In genomic region chr5:59204114-59204897, GRCh38 we compare ENCODE assay signal across 17 cellular contexts.
"Had no signal": no experiment of that assay in that cellular context is flagged by ENCODE, and none has a peak within 500 bp of the region (broad histone marks: within the 10 kb centered on the region; RNA-seq: fewer than 3 reads in every experiment).

No MANE protein-coding gene starts in this region.

- H2AFZ ChIP-seq: parathyroid adenoma had no signal

- FAIRE-seq: endothelial cell of umbilical vein had no signal

- ATAC-seq: activated T-cell treated with anti-CD3 and anti-CD28 coated beads, Interleukin-2, amount 50 U/mL, for 4 hours; naive thymus-derived CD8-positive, alpha-beta T cell had no signal

- H3K27me3 ChIP-seq: adrenal gland, colonic mucosa, neutrophil, thyroid gland had no signal

- H3K27ac ChIP-seq: adrenal gland, colonic mucosa, neutrophil, parathyroid adenoma, thyroid gland, WERI-Rb-1 had no signal

- DNase-seq: activated CD4-positive, alpha-beta T cell treated with anti-CD3 and anti-CD28 coated beads, Interleukin-2, amount 50 U/mL, for 48 hours; activated effector memory CD4-positive, alpha-beta T cell treated with anti-CD3 and anti-CD28 coated beads, Interleukin-2, amount 50 U/mL, for 16 hours; activated T-cell treated with anti-CD3 and anti-CD28 coated beads, Interleukin-2, amount 50 U/mL, for 4 hours; adrenal gland; central memory CD4-positive, alpha-beta T cell; colonic mucosa; effector CD8-positive, alpha-beta T cell; foreskin melanocyte; left cardiac atrium; mammary epithelial cell; naive thymus-derived CD8-positive, alpha-beta T cell; stimulated activated CD4-positive, alpha-beta T cell treated with anti-CD3 and anti-CD28 coated beads, Interleukin-1b, Interleukin-23, amount 100 ng/mL, for 48 hours; thyroid gland; WERI-Rb-1 had no signal

- H3K4me3 ChIP-seq: adrenal gland, colonic mucosa, thyroid gland had no signal

- H3K9me3 ChIP-seq: adrenal gland, colonic mucosa, neutrophil, thyroid gland had no signal

- H3K9ac ChIP-seq: parathyroid adenoma had no signal

- H3K36me3 ChIP-seq: adrenal gland, colonic mucosa, neutrophil, thyroid gland, WERI-Rb-1 had no signal

- H3K4me1 ChIP-seq: adrenal gland, colonic mucosa, thyroid gland had no signal

- H3K79me2 ChIP-seq: parathyroid adenoma had no signal
